In the genomic region with DNA sequence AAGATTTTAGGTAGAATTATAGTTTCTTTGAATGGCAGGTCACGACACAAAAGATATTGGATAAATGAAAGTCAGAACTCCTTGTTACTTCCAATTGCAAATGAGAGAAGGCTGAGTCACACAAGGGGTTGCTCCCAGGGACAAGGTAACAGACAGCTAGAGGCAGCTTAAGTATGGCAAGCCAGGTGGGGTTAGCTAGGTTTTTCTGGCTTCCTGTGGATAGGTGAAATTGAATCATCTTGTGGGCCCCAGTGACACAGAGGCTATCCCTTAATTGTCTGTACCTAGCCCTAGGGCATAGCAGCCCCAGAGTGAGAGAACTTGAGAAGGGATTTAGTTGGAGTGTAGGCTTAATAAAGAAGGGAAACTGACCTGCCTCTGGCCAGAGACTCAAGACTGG, we compare ENCODE assay signal across 16 cellular contexts.
DNase-seq lines count a peak whose midpoint lies in the region; ATAC-seq and TF ChIP-seq lines count a peak whose summit lies in the region.
"Had no signal": no experiment of that assay in that cellular context is flagged by ENCODE, and none has a peak within 500 bp of the region (broad histone marks: within the 10 kb centered on the region; RNA-seq: fewer than 3 reads in every experiment).

No MANE protein-coding gene starts in this region.

- H3K4me3 ChIP-seq in breast epithelium: no peak overlapping the region
- no peak overlapping the region for H3K4me3 ChIP-seq in RWPE2 (ENCODE audit: severe bottlenecking)
- H3K4me3 ChIP-seq: GM12878 had no signal

- no peaks in the 10 kb centered on the region for H3K36me3 Mint-ChIP-seq in MCF 10A (ENCODE audit: insufficient read depth, unreplicated experiment)
- H3K36me3 Mint-ChIP-seq: CD4-positive, alpha-beta memory T cell had no signal

- intact Hi-C loops in MCF 10A (cut with micrococcal nuclease) (no loop called here), breast epithelium (cut with DNase I; ENCODE audit: low total_unique reads) (no loop called here), posterior cingulate gyrus (cut with DNase I) (no loop called here)

- POLR2A ChIA-PET in MCF 10A (lab: Yijun Ruan, JAX): no interaction called here

- ATAC-seq in RWPE2 (ENCODE audit: low read depth) (peak; percentile 69; the same call in 2 of the 3 replicates), GM21447 (IDR thresholded peaks at IDR 0.05; ENCODE audit: unreplicated experiment) (no peak), GM18867 (IDR thresholded peaks at IDR 0.05; ENCODE audit: unreplicated experiment) (no peak)
- ATAC-seq: GM12878, SK-N-SH treated with all-trans-retinoic acid at 6 μM for 48 hours had no signal

- TF ChIP-seq CTCF in MCF 10A (IDR thresholded peaks at IDR 0.05; ENCODE audit: unreplicated experiment) (no peak), breast epithelium (IDR thresholded peaks at IDR 0.05) (no peak), RWPE2 (IDR thresholded peaks at IDR 0.05; ENCODE audit: poor library complexity, severe bottlenecking) (no peak)

- H3K27me3 ChIP-seq in breast epithelium: no peaks in the 10 kb centered on the region
- no peaks in the 10 kb centered on the region for H3K27me3 ChIP-seq in RWPE2 (ENCODE audit: insufficient read depth, poor library complexity, severe bottlenecking)

- no peak overlapping the region for H3K27ac Mint-ChIP-seq in MCF 10A (ENCODE audit: low read depth, unreplicated experiment)
- H3K27ac Mint-ChIP-seq: CD4-positive, alpha-beta memory T cell had no signal

- no peaks in the 10 kb centered on the region for H3K9me3 Mint-ChIP-seq in MCF 10A (ENCODE audit: unreplicated experiment)

- no peaks in the 10 kb centered on the region for H3K4me1 Mint-ChIP-seq in MCF 10A (ENCODE audit: insufficient read depth, unreplicated experiment)
- H3K4me1 Mint-ChIP-seq: CD4-positive, alpha-beta memory T cell had no signal

- H3K27ac ChIP-seq in breast epithelium (no peak overlapping the region), RWPE2 (ENCODE audit: poor library complexity, severe bottlenecking) (no peak overlapping the region)

- no peaks in the 10 kb centered on the region for H3K4me1 ChIP-seq in breast epithelium
- H3K4me1 ChIP-seq in RWPE2 (ENCODE audit: insufficient read depth, poor library complexity, severe bottlenecking): peaks cover 4% of the 10 kb centered on the region

- DNase-seq in MCF 10A (ENCODE audit: unreplicated experiment) (peak; percentile 14), breast epithelium (ENCODE audit: low spot score in 2 of 2) (no peak), RWPE2 (ENCODE audit: low spot score) (no peak), iPS DF 4.7 (ENCODE audit: extremely low read depth, low spot score) (peak; percentile 7), posterior cingulate gyrus (no peak), HK-2 (ENCODE audit: unreplicated experiment) (no peak)
- DNase-seq: Calu3; CD4-positive, alpha-beta memory T cell; DMS79 treated with DMSO at 0.1 percent for 48 hours; NCI-H2029 treated with DMSO at 0.1 percent for 48 hours; NCI-H510A treated with DMSO at 0.1 percent for 48 hours; SHP77 treated with DMSO at 0.1 percent for 48 hours had no signal

- H3K36me3 ChIP-seq in breast epithelium: peaks cover 5% of the 10 kb centered on the region
- H3K36me3 ChIP-seq in RWPE2 (ENCODE audit: low read depth): no peaks in the 10 kb centered on the region

- no peaks in the 10 kb centered on the region for H3K9me3 ChIP-seq in breast epithelium
- no peaks in the 10 kb centered on the region for H3K9me3 ChIP-seq in RWPE2 (ENCODE audit: severe bottlenecking)

- H3K27me3 Mint-ChIP-seq in MCF 10A (ENCODE audit: insufficient read depth, unreplicated experiment): peaks cover 1% of the 10 kb centered on the region
- H3K27me3 Mint-ChIP-seq: CD4-positive, alpha-beta memory T cell had no signal

- TF ChIP-seq POLR2A in breast epithelium (IDR thresholded peaks at IDR 0.05): no peak

- CTCF ChIA-PET in MCF 10A (lab: Yijun Ruan, JAX): no interaction called here

- BruUV-seq in MCF 10A (replicated peaks; lab: Mats Ljungman, UMichigan): no TSS peak

- H3K4me3 Mint-ChIP-seq in MCF 10A (ENCODE audit: unreplicated experiment): no peak overlapping the region
- H3K4me3 Mint-ChIP-seq: CD4-positive, alpha-beta memory T cell had no signal

Comparison
In these comparisons a context has a peak if more than half of its experiments do, and no peak if none do; other contexts are left out.
1. DNase-seq: peak in MCF 10A (single experiment) and iPS DF 4.7 (single experiment); none in breast epithelium (0 of 2), RWPE2 (single experiment), posterior cingulate gyrus (0 of 10) and HK-2 (single experiment).